In genomic region chr3:10962481-10963036, GRCh38 we compare ENCODE assay signal across 2 cellular contexts.
TF ChIP-seq lines count a peak whose summit lies in the region.

No MANE protein-coding gene starts in this region.

TF ChIP-seq in liver, 16 proteins besides CTCF, POLR2A, EP300 and RAD21:
- TF ChIP-seq JUND (IDR thresholded peaks at IDR 0.05), result no peak
- TF ChIP-seq FOXA2 (IDR thresholded peaks at IDR 0.05), result peak; percentile 32

TF ChIP-seq in HepG2, 621 proteins besides CTCF, POLR2A, EP300 and RAD21:
- TF ChIP-seq KDM4B (CRISPR knock-in tag; IDR thresholded peaks at IDR 0.05) (no peak), ZNF598 (CRISPR knock-in tag; IDR thresholded peaks at IDR 0.05; ENCODE audit: borderline replicate concordance) (no peak)
